Comparison of ENCODE assay signal across 15 cellular contexts in the genomic region with DNA sequence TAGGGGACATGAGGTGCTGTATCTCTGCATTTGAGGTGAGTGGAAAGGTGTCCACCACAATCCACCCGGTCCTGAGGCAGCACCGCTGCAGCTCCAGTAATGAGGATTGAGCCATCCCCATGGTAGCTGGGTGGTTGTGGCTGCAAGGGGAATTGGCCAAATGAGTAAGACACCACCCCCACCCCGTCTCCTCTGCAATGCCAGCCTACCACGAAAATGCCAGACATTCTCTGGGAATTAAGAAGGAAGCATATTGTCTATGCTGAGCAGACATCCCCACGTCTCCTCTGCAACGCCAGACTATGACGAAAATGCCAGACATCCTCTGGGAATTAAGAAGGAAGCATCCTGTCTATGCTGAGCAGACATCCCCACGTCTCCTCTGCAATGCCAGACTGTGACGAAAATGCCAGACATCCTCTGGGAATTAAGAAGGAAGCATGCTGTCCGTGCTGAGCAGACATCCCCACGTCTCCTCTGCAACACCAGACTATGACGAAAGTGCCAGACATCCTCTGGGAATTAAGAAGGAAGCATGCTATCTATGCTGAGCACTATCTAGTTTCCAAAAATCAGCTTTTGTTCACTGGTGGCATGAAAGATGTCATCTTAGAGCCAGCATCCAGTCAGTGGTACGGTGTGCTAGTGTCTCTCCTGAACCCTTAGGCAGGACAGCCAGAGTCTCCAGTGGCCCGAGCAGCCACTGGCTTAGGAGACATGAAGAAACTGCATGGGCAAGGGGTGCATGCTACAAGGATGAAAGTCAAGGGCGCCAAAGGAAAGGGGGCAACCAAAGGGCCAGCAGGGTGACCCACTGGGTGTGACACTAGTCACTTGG.
"Had no signal": no experiment of that assay in that cellular context is flagged by ENCODE, and none has a peak within 500 bp of the region (broad histone marks: within the 10 kb centered on the region; RNA-seq: fewer than 3 reads in every experiment).

No MANE protein-coding gene starts in this region.

- H3K4me3 ChIP-seq: esophagus muscularis mucosa, psoas muscle, spleen, uterus had no signal

- H3K9me3 ChIP-seq: esophagus muscularis mucosa, psoas muscle, uterus had no signal

- H3K36me3 Mint-ChIP-seq: mesothelial cell of epicardium had no signal

- H3K27me3 ChIP-seq: esophagus muscularis mucosa, spleen, uterus had no signal

- H3K27me3 Mint-ChIP-seq: activated B cell treated with CpG ODN at 0.5 μM for 24 hours; activated naive CD8-positive, alpha-beta T cell treated with anti-CD3 and anti-CD28 coated beads, Interleukin-2, amount 50 U/mL, for 24 hours had no signal

- H3K27ac ChIP-seq: esophagus muscularis mucosa, psoas muscle, spleen, uterus had no signal

- H3K4me3 Mint-ChIP-seq: activated B cell treated with CpG ODN at 0.5 μM for 24 hours; activated naive CD4-positive, alpha-beta T cell treated with anti-CD3 and anti-CD28 coated beads for 36 hours; activated naive CD8-positive, alpha-beta T cell treated with anti-CD3 and anti-CD28 coated beads, Interleukin-2, amount 50 U/mL, for 24 hours; mesothelial cell of epicardium; nephron progenitor cell had no signal

- H3K4me1 ChIP-seq: esophagus muscularis mucosa, psoas muscle, spleen, uterus had no signal

- H3K27ac Mint-ChIP-seq: activated B cell treated with CpG ODN at 0.5 μM for 24 hours; activated naive CD4-positive, alpha-beta T cell treated with anti-CD3 and anti-CD28 coated beads for 36 hours; activated naive CD8-positive, alpha-beta T cell treated with anti-CD3 and anti-CD28 coated beads, Interleukin-2, amount 50 U/mL, for 24 hours; mesothelial cell of epicardium; nephron progenitor cell had no signal

- H3K36me3 ChIP-seq: esophagus muscularis mucosa, spleen, uterus had no signal

- DNase-seq: activated B cell treated with CpG ODN at 0.5 μM for 24 hours; activated CD4-positive, alpha-beta T cell treated with anti-CD3 and anti-CD28 coated beads for 48 hours; activated CD8-positive, alpha-beta memory T cell treated with anti-CD3 and anti-CD28 coated beads for 24 hours; activated naive CD4-positive, alpha-beta T cell treated with anti-CD3 and anti-CD28 coated beads for 36 hours; activated naive CD8-positive, alpha-beta T cell treated with anti-CD3 and anti-CD28 coated beads, Interleukin-2, amount 50 U/mL, for 24 hours; aorta; kidney glomerular epithelial cell; nephron progenitor cell; psoas muscle; spleen; T-helper 2 cell; uterus had no signal

- H3K4me1 Mint-ChIP-seq: activated B cell treated with CpG ODN at 0.5 μM for 24 hours; activated naive CD8-positive, alpha-beta T cell treated with anti-CD3 and anti-CD28 coated beads, Interleukin-2, amount 50 U/mL, for 24 hours; mesothelial cell of epicardium; nephron progenitor cell had no signal

- ATAC-seq: activated naive CD8-positive, alpha-beta T cell treated with anti-CD3 and anti-CD28 coated beads, Interleukin-2, amount 50 U/mL, for 24 hours; psoas muscle; sciatic nerve had no signal
